9 cellular contexts compared by ENCODE assay signal in the genomic region with DNA sequence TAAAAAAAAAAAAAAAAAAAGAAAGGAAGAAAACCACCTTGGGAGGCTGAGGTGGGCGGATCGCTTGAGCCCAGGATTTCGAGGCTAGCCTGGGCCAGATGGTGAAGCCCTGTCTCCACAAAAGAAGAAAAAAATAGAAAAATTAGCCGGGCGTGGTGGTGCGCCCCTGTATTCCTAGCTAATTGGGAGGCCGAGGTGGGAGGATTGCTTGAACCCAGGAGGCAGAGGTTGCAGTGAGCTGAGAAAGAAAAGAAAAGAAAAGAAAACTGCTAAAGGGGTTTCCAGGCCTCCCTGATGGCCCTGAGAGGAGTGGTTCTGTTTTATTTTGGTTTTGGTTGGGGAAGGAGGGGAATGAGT. TPM values are rescaled to one million over a fixed set of nuclear protein-coding genes. Genes with fewer than 3 reads are reported as not detected.
DNase-seq lines count a peak whose midpoint lies in the region; ATAC-seq and TF ChIP-seq lines count a peak whose summit lies in the region.
"Had no signal": no experiment of that assay in that cellular context is flagged by ENCODE, and none has a peak within 500 bp of the region (broad histone marks: within the 10 kb centered on the region; RNA-seq: fewer than 3 reads in every experiment).

No MANE protein-coding gene starts in this region.

- peak overlapping the region; percentile 94 for H3K4me3 Mint-ChIP-seq in T-helper 2 cell treated with Interferon-gamma antibody and Interleukin-4, amounts not matched to agents 5 μg/mL and 100 μg/mL, for 36 hours
- peak overlapping the region; percentile 82 for H3K4me3 Mint-ChIP-seq in activated CD8-positive, alpha-beta T cell treated with anti-CD3 and anti-CD28 coated beads for 36 hours

- H3K27ac ChIP-seq in stomach: peak overlapping the region in 1 of 5 donors; percentile 93

- H3K4me1 ChIP-seq in stomach: peaks cover 22 to 48% (median 33%) of the 10 kb centered on the region in 4 donors

- no peaks in the 10 kb centered on the region for H3K27me3 Mint-ChIP-seq in T-helper 2 cell treated with Interferon-gamma antibody and Interleukin-4, amounts not matched to agents 5 μg/mL and 100 μg/mL, for 36 hours (ENCODE audit: low read depth)
- H3K27me3 Mint-ChIP-seq in activated CD8-positive, alpha-beta T cell treated with anti-CD3 and anti-CD28 coated beads for 36 hours: no peaks in the 10 kb centered on the region

- no peak for TF ChIP-seq POLR2A in stomach (IDR thresholded peaks at IDR 0.05)

- peaks cover 7 to 24% (median 20%) of the 10 kb centered on the region in 4 donors for H3K36me3 ChIP-seq in stomach

- intact Hi-C loops in activated CD8-positive, alpha-beta T cell treated with anti-CD3 and anti-CD28 coated beads for 36 hours (cut with micrococcal nuclease): no loop called here
- intact Hi-C loops in stomach (cut with DNase I; ENCODE audit: low total_unique reads): no loop called here

- peak overlapping the region; percentile 43 for H3K4me3 ChIP-seq in iPS-18c (ENCODE audit: insufficient read depth, low read depth, low read length)
- peak overlapping the region; percentile 66 to 97 (median 96) for H3K4me3 ChIP-seq in stomach

- H3K27ac Mint-ChIP-seq in T-helper 2 cell treated with Interferon-gamma antibody and Interleukin-4, amounts not matched to agents 5 μg/mL and 100 μg/mL, for 36 hours: peak overlapping the region; percentile 97
- peak overlapping the region; percentile 82 for H3K27ac Mint-ChIP-seq in activated CD8-positive, alpha-beta T cell treated with anti-CD3 and anti-CD28 coated beads for 36 hours

- no peak for TF ChIP-seq CTCF in activated CD8-positive, alpha-beta T cell treated with anti-CD3 and anti-CD28 coated beads for 36 hours (IDR thresholded peaks at IDR 0.05)
- TF ChIP-seq CTCF in stomach (IDR thresholded peaks at IDR 0.05): no peak

- WGBS in stomach, 5 donors: 86 to 94% (median 88%) methylated on average over 7 of the region's 7 CpGs

- H3K4me1 Mint-ChIP-seq in T-helper 2 cell treated with Interferon-gamma antibody and Interleukin-4, amounts not matched to agents 5 μg/mL and 100 μg/mL, for 36 hours (ENCODE audit: low read depth): peaks cover 23% of the 10 kb centered on the region
- H3K4me1 Mint-ChIP-seq in activated CD8-positive, alpha-beta T cell treated with anti-CD3 and anti-CD28 coated beads for 36 hours (ENCODE audit: low read depth): peaks cover 36% of the 10 kb centered on the region

- POLR2A ChIA-PET in activated CD8-positive, alpha-beta T cell treated with anti-CD3 and anti-CD28 coated beads for 36 hours (lab: Charles Lee): interaction anchor here (1.3 kb wide), 1 partner anchor 23 kb away, joined by 3 read pairs; no protein-coding TSS in a partner anchor

- H3K27me3 ChIP-seq in stomach: no peaks in the 10 kb centered on the region

- H3K36me3 Mint-ChIP-seq in T-helper 2 cell treated with Interferon-gamma antibody and Interleukin-4, amounts not matched to agents 5 μg/mL and 100 μg/mL, for 36 hours (ENCODE audit: low read depth): peaks cover 28% of the 10 kb centered on the region
- H3K36me3 Mint-ChIP-seq in activated CD8-positive, alpha-beta T cell treated with anti-CD3 and anti-CD28 coated beads for 36 hours (ENCODE audit: low read depth): peaks cover 26% of the 10 kb centered on the region

- CTCF ChIA-PET in activated CD8-positive, alpha-beta T cell treated with anti-CD3 and anti-CD28 coated beads for 36 hours (lab: Charles Lee): interaction anchor here (1.4 kb wide), 1 partner anchor 24 kb away, joined by 3 read pairs; no protein-coding TSS in a partner anchor

- TF ChIP-seq EP300 in stomach (IDR thresholded peaks at IDR 0.05): no peak

- DNase-seq in T-helper 2 cell treated with Interferon-gamma antibody and Interleukin-4, amounts not matched to agents 5 μg/mL and 100 μg/mL, for 36 hours (ENCODE audit: low spot score): no peak
- DNase-seq in T-helper 2 cell: no peak
- no peak for DNase-seq in activated CD8-positive, alpha-beta T cell treated with anti-CD3 and anti-CD28 coated beads for 36 hours
- no peak for DNase-seq in stomach
- DNase-seq in SIG-M5 treated with dmso at 0.1 percent for 504 hours (lab: John Stamatoyannopoulos, UW; ENCODE audit: unreplicated experiment): no peak
- DNase-seq in HCEC 1CT: no peak
- DNase-seq in HT-29 (ENCODE audit: low spot score): no peak
- DNase-seq: NCI-H524 treated with DMSO at 0.1 percent for 48 hours had no signal

- no peak for ATAC-seq in activated CD8-positive, alpha-beta T cell treated with anti-CD3 and anti-CD28 coated beads for 36 hours

- no peaks in the 10 kb centered on the region for H3K9me3 ChIP-seq in iPS-18c (ENCODE audit: control insufficient read depth, insufficient read depth, low read length)
- H3K9me3 ChIP-seq in stomach: no peaks in the 10 kb centered on the region

- H3K9me3 Mint-ChIP-seq in T-helper 2 cell treated with Interferon-gamma antibody and Interleukin-4, amounts not matched to agents 5 μg/mL and 100 μg/mL, for 36 hours: peaks cover 13% of the 10 kb centered on the region
- peaks cover 6% of the 10 kb centered on the region for H3K9me3 Mint-ChIP-seq in activated CD8-positive, alpha-beta T cell treated with anti-CD3 and anti-CD28 coated beads for 36 hours

RNA-seq across cellular contexts. Expression of a gene that starts 0.7 kb away (rescaled TPM):
- 1 to 10 TPM; 8.9 to 9.2 TPM for total RNA-seq in activated CD8-positive, alpha-beta T cell treated with anti-CD3 and anti-CD28 coated beads for 36 hours
- total RNA-seq in stomach: 10 to 100 TPM in 3 of 5 donors, 1 to 10 TPM in 1, under 1 TPM in 1; 0.58 to 28.0 (median 12.1) TPM
- polyA plus RNA-seq in stomach: 1 to 10 TPM; 1.7 to 2.6 (median 2.0) TPM
- total RNA-seq in HT-29 (2014; rRNA removed; shearing (Covaris generic)): 18.9 and 25.1 TPM in 2 replicates

RNA-seq across cellular contexts. Expression of a gene that starts 1.4 kb away (rescaled TPM):
- total RNA-seq in activated CD8-positive, alpha-beta T cell treated with anti-CD3 and anti-CD28 coated beads for 36 hours: 10 to 100 TPM; 37.4 to 38.0 TPM
- total RNA-seq in stomach: 10 to 100 TPM in 4 of 5 donors, 1 to 10 TPM in 1; 3.5 to 39.7 (median 24.5) TPM
- polyA plus RNA-seq in stomach: 10 to 100 TPM; 16.1 to 34.1 (median 18.7) TPM
- total RNA-seq in HT-29 (2014; rRNA removed; shearing (Covaris generic)): 46.1 and 47.7 TPM in 2 replicates
